ENCODE assay signal across 23 cellular contexts in the genomic region with DNA sequence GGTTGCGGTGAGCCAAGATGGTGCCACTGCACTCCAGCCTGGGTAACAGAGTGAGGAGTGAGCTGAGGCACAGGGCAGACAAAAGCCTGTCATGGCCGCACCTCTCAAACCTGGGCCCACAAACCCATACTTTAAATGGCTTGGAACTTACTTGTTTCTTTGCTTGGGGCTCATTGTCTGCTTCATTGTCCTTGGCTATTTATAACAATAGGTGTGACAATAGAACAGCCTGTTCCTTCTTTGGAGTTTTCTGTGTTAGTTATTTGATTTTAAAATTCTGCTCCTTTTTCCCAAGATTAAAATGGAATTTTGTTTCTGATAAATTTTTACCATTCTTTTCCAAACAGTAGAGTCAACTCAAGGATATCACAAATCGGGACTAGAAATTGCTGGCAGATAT.
DNase-seq lines count a peak whose midpoint lies in the region; ATAC-seq, FAIRE-seq and TF ChIP-seq lines count a peak whose summit lies in the region.
"Had no signal": no experiment of that assay in that cellular context is flagged by ENCODE, and none has a peak within 500 bp of the region (broad histone marks: within the 10 kb centered on the region; RNA-seq: fewer than 3 reads in every experiment).

No MANE protein-coding gene starts in this region.

- H3K27me3 ChIP-seq in left ventricle myocardium inferior (ENCODE audit: low read depth): no peaks in the 10 kb centered on the region
- H3K27me3 ChIP-seq in gastrocnemius medialis: no peaks in the 10 kb centered on the region

- peaks cover 67% of the 10 kb centered on the region for H3K4me1 Mint-ChIP-seq in mesothelial cell of epicardium

- ATAC-seq in Right ventricle myocardium inferior: no peak
- ATAC-seq in gastrocnemius medialis: no peak
- ATAC-seq: HepG2 had no signal

- intact Hi-C loops in left ventricle myocardium inferior (cut with micrococcal nuclease) (no loop called here), Right ventricle myocardium inferior (cut with DNase I) (no loop called here), gastrocnemius medialis (cut with DNase I; ENCODE audit: low total_unique reads) (no loop called here)

- H3K27ac ChIP-seq in left ventricle myocardium inferior (replicated peaks) (peak overlapping the region; percentile 49), gastrocnemius medialis (peak overlapping the region; percentile 37 to 89 (median 69))

- DNase-seq in left ventricle myocardium inferior (no peak), Right ventricle myocardium inferior (ENCODE audit: missing footprints) (no peak), mesothelial cell of epicardium (ENCODE audit: low spot score in 2 of 2, unreplicated experiment in 2 of 2) (no peak), gastrocnemius medialis (no peak), urothelium cell line (ENCODE audit: low spot score) (no peak), retina (no peak), KG1 (lab: John Stamatoyannopoulos, UW) (no peak)
- DNase-seq: 8988T, Calu3, DMS79 treated with DMSO at 0.1 percent for 48 hours, GF-D8, H7, MV-4-11, NCI-H1105, NCI-H1436 treated with DMSO at 0.1 percent for 48 hours, NCI-H1930, NCI-H2107, NCI-H446, NCI-H524 treated with DMSO at 0.1 percent for 48 hours, NCI-H774 had no signal

- no peaks in the 10 kb centered on the region for H3K27me3 Mint-ChIP-seq in mesothelial cell of epicardium (ENCODE audit: low read depth)

- no peak for TF ChIP-seq POLR2A in gastrocnemius medialis (IDR thresholded peaks at IDR 0.05)

- peak overlapping the region; percentile 89 for H3K27ac Mint-ChIP-seq in mesothelial cell of epicardium

- no peak overlapping the region for H3K4me3 Mint-ChIP-seq in mesothelial cell of epicardium

- peaks cover 34% of the 10 kb centered on the region for H3K4me1 ChIP-seq in left ventricle myocardium inferior
- H3K4me1 ChIP-seq in gastrocnemius medialis: peaks cover 38 to 39% of the 10 kb centered on the region in 2 donors

- no peaks in the 10 kb centered on the region for H3K9me3 ChIP-seq in left ventricle myocardium inferior (replicated peaks)
- H3K9me3 ChIP-seq in gastrocnemius medialis: no peaks in the 10 kb centered on the region

- H3K36me3 ChIP-seq in left ventricle myocardium inferior (no peaks in the 10 kb centered on the region), gastrocnemius medialis (no peaks in the 10 kb centered on the region)

- H3K9me3 Mint-ChIP-seq in mesothelial cell of epicardium: no peaks in the 10 kb centered on the region

- in situ Hi-C loops in gastrocnemius medialis (cut with MboI; ENCODE audit: low sequenced_read_pairs in 4 of 4): no loop called here

- TF ChIP-seq CTCF in left ventricle myocardium inferior (IDR thresholded peaks at IDR 0.05; ENCODE audit: borderline replicate concordance) (no peak), mesothelial cell of epicardium (IDR thresholded peaks at IDR 0.05; ENCODE audit: unreplicated experiment) (no peak), gastrocnemius medialis (IDR thresholded peaks at IDR 0.05 in 4 of 5, conservative IDR thresholded peaks at IDR 0.05 in 1 of 5) (no peak)

- H3K36me3 Mint-ChIP-seq in mesothelial cell of epicardium: peaks cover 13% of the 10 kb centered on the region

- no peak for FAIRE-seq in urothelium cell line (lab: Jason Lieb, UNC)
- FAIRE-seq: GM12891, HepG2, RCC 7860 had no signal

- no peak overlapping the region for H3K4me3 ChIP-seq in left ventricle myocardium inferior
- H3K4me3 ChIP-seq in gastrocnemius medialis: no peak overlapping the region
